25 cellular contexts compared by ENCODE assay signal in the genomic region with DNA sequence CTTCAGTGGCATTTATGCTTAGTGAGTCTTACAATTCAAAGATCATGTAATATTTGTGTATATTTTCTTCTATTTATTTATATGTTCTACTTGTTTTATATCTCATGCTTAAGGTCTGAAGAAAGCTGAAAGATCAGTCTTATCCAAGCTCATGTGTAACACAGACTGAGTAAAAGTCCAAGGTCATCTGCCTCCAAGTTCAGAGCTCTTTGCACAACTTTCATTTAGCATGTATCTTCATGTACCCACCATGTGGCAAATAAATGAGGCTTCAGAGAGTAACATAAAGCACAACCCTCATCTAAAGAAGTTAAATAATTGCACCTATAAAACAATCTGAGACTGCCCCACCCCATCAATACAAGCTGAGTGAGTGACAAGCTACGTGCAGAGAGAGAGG.
"Had no signal": no experiment of that assay in that cellular context is flagged by ENCODE, and none has a peak within 500 bp of the region (broad histone marks: within the 10 kb centered on the region; RNA-seq: fewer than 3 reads in every experiment).

No MANE protein-coding gene starts in this region.

- H3K9me3 ChIP-seq: left lung, lower lobe of right lung, ovary, right atrium auricular region, right lobe of liver, stomach, testis, thyroid gland, transverse colon, upper lobe of left lung, vagina had no signal

- H3K27ac ChIP-seq: left lung, lower lobe of right lung, ovary, right atrium auricular region, right lobe of liver, stomach, thyroid gland, transverse colon, upper lobe of left lung, vagina had no signal

- H3K4me3 ChIP-seq: left lung, lower lobe of right lung, ovary, right atrium auricular region, right lobe of liver, stomach, testis, thyroid gland, transverse colon, upper lobe of left lung, vagina had no signal

- DNase-seq: kidney glomerular epithelial cell; left cardiac atrium; left lung; lower lobe of right lung; mammary epithelial cell; mesenchymal stem cell; naive thymus-derived CD4-positive, alpha-beta T cell; ovary; right lobe of liver; stimulated activated CD4-positive, alpha-beta T cell treated with anti-CD3 and anti-CD28 coated beads, Interleukin-12 subunit alpha, Interleukin-12 subunit beta, amount 100 ng/mL, for 4 hours; stimulated activated CD4-positive, alpha-beta T cell treated with anti-CD3 and anti-CD28 coated beads, Interleukin-15, amount 100 ng/mL, for 24 hours; stimulated activated CD4-positive, alpha-beta T cell treated with anti-CD3 and anti-CD28 coated beads, Interleukin-2, amount 100 ng/mL, for 24 hours; stimulated activated CD4-positive, alpha-beta T cell treated with anti-CD3 and anti-CD28 coated beads, Interleukin-4, amount 100 ng/mL, for 1 hour; stimulated activated naive B cell treated with anti-CD40 and anti-IgM and Interleukin-4, amounts not matched to agents 10 μg/mL and 1 μg/mL and 100 μg/mL, for 72 hours; stimulated activated naive CD8-positive, alpha-beta T cell treated with anti-CD3 and anti-CD28 coated beads, Interleukin-15, Interleukin-2, amounts not matched to agents 100 U/mL and 50 U/mL, for 24 hours; stomach; testis; thyroid gland; transverse colon; upper lobe of left lung had no signal

- H3K27ac Mint-ChIP-seq: progenitor cell of endocrine pancreas had no signal

- FAIRE-seq: keratinocyte had no signal

- H3K9me3 Mint-ChIP-seq: naive thymus-derived CD4-positive, alpha-beta T cell; natural killer cell treated with Interleukin-12 subunit alpha and Interleukin-12 subunit beta and Interleukin-15 and Interleukin-18, amount 100 ng/mL, for 72 hours had no signal

- H3K36me3 ChIP-seq: left lung, lower lobe of right lung, ovary, right atrium auricular region, right lobe of liver, thyroid gland, transverse colon, vagina had no signal

- H3K27me3 ChIP-seq: left lung, ovary, right atrium auricular region, right lobe of liver, stomach, testis, thyroid gland, transverse colon, upper lobe of left lung, vagina had no signal

- ATAC-seq: left cardiac atrium; left lung; lower lobe of right lung; naive thymus-derived CD4-positive, alpha-beta T cell; natural killer cell treated with Interleukin-12 subunit alpha and Interleukin-12 subunit beta and Interleukin-15 and Interleukin-18, amount 100 ng/mL, for 72 hours; stimulated activated naive B cell treated with anti-CD40 and anti-IgM and Interleukin-4, amounts not matched to agents 10 μg/mL and 1 μg/mL and 100 μg/mL, for 72 hours; stimulated activated naive CD8-positive, alpha-beta T cell treated with anti-CD3 and anti-CD28 coated beads, Interleukin-15, Interleukin-2, amounts not matched to agents 100 U/mL and 50 U/mL, for 24 hours had no signal

- H3K27me3 Mint-ChIP-seq: naive thymus-derived CD4-positive, alpha-beta T cell; natural killer cell treated with Interleukin-12 subunit alpha and Interleukin-12 subunit beta and Interleukin-15 and Interleukin-18, amount 100 ng/mL, for 72 hours; progenitor cell of endocrine pancreas; stimulated activated naive B cell treated with anti-CD40 and anti-IgM and Interleukin-4, amounts not matched to agents 10 μg/mL and 1 μg/mL and 100 μg/mL, for 72 hours had no signal

- H3K4me3 Mint-ChIP-seq: naive thymus-derived CD4-positive, alpha-beta T cell; natural killer cell treated with Interleukin-12 subunit alpha and Interleukin-12 subunit beta and Interleukin-15 and Interleukin-18, amount 100 ng/mL, for 72 hours; stimulated activated naive B cell treated with anti-CD40 and anti-IgM and Interleukin-4, amounts not matched to agents 10 μg/mL and 1 μg/mL and 100 μg/mL, for 72 hours had no signal

- H3K4me1 ChIP-seq: left lung, lower lobe of right lung, right atrium auricular region, right lobe of liver, stomach, thyroid gland, upper lobe of left lung, vagina had no signal

- H3K36me3 Mint-ChIP-seq: natural killer cell treated with Interleukin-12 subunit alpha and Interleukin-12 subunit beta and Interleukin-15 and Interleukin-18, amount 100 ng/mL, for 72 hours had no signal
